12 cellular contexts compared by ENCODE assay signal in the genomic region with DNA sequence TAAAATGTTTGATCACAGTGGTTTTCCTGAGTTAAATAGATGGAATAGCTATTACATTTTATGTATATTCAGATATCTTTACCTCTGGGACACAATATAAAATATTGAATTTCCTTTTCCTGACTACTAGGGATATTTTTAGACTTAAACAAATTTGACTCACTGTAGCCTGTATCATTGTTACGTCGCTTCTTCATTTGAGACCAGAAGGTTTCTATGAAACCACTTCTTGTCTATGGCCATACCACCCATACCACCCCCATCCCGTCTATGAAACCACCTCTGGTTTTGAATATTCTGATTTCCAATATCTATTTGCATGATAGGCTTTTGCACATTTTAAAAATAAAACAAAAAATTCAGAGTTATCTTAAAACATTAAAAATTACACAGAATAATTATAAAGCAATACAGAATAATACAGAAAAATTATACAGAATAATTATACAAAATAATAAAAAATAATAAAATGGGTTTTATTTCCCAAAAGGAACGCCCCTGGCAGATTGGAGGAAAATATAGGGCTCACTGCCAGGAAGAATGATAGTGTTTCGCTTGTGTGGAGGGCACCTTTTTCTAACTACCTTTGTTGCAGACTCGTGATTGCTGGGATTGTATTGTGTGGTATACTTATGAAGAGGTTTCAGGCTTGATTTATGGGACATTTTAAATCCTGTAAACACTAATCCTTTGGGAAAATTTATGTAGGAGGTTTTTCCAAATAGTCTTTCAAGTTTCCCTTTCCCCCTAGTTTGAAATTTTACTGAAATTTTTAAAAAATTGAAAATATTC. TPM values are rescaled to one million over a fixed set of nuclear protein-coding genes. Genes with fewer than 3 reads are reported as not detected.
A peak's percentile ranks its signal among the peaks of the same experiment; 100 is the strongest.
DNase-seq lines count a peak whose midpoint lies in the region; ATAC-seq, FAIRE-seq and TF ChIP-seq lines count a peak whose summit lies in the region.
"Had no signal": no experiment of that assay in that cellular context is flagged by ENCODE, and none has a peak within 500 bp of the region (broad histone marks: within the 10 kb centered on the region; RNA-seq: fewer than 3 reads in every experiment).

No MANE protein-coding gene starts in this region.

- no peak overlapping the region for H3K9ac ChIP-seq in OCI-LY1 (ENCODE audit: low read length)

- POLR2A ChIA-PET in A549 (lab: Yijun Ruan, JAX), result no interaction called here

- TF ChIP-seq EP300 in A549 (IDR thresholded peaks at IDR 0.05) (no peak), gastroesophageal sphincter (IDR thresholded peaks at IDR 0.05) (no peak)

- H3K4me1 ChIP-seq in A549, result peaks cover 24% of the 10 kb centered on the region
- H3K4me1 ChIP-seq in OCI-LY1 (ENCODE audit: insufficient read depth, low read length, severe bottlenecking), result peaks cover 32% of the 10 kb centered on the region
- H3K4me1 ChIP-seq in gastroesophageal sphincter, result peaks cover 0 to 77% (median 13%) of the 10 kb centered on the region in 3 donors

- WGBS in A549 (ENCODE audit: missing lambda C conversion rate), result 75% methylated on average over 6 of the region's 6 CpGs
- WGBS in gastroesophageal sphincter (ENCODE audit: low coverage in 1 of 2), 2 donors, result 40 to 45% methylated on average over 5 to 6 of the region's 6 CpGs

- CTCF ChIA-PET in A549 (lab: Yijun Ruan, JAX), result no interaction called here

- no peaks in the 10 kb centered on the region for H4K20me1 ChIP-seq in OCI-LY1 (ENCODE audit: insufficient read depth, low read length)

- TF ChIP-seq CTCF in A549 (IDR thresholded peaks at IDR 0.05) (no peak), GM06990 (IDR thresholded peaks at IDR 0.05; ENCODE audit: insufficient read depth, low read length, poor library complexity, severe bottlenecking) (no peak), OCI-LY1 (IDR thresholded peaks at IDR 0.05; ENCODE audit: low read length) (no peak), gastroesophageal sphincter (IDR thresholded peaks at IDR 0.05) (no peak)

- H3K36me3 ChIP-seq in GM06990 (ENCODE audit: control insufficient read depth, insufficient read depth, low read length), result no peaks in the 10 kb centered on the region
- H3K36me3 ChIP-seq in OCI-LY1 (ENCODE audit: insufficient read depth, low read length), result peaks cover 8% of the 10 kb centered on the region; the same call in 1 of the 2 replicates
- H3K36me3 ChIP-seq in gastroesophageal sphincter, result no peaks in the 10 kb centered on the region

- H3K27ac ChIP-seq in A549, result no peak overlapping the region; a peak in 1 of 6 replicates
- H3K27ac ChIP-seq in OCI-LY1 (ENCODE audit: low read depth, low read length, poor library complexity, severe bottlenecking), result peak overlapping the region; percentile 51
- H3K27ac ChIP-seq in gastroesophageal sphincter, result peak overlapping the region in 3 of 4 donors; percentile 63 to 99 (median 99)

- no peaks in the 10 kb centered on the region for H3F3A ChIP-seq in OCI-LY1 (ENCODE audit: insufficient read depth, low read length)

- ATAC-seq in A549, result no peak
- no peak for ATAC-seq in gastroesophageal sphincter
- ATAC-seq: body of pancreas had no signal

- H3K4me2 ChIP-seq in A549 (peak overlapping the region; percentile 96), OCI-LY1 (ENCODE audit: low read length) (peak overlapping the region; percentile 78)

- TF ChIP-seq POLR2A in A549 (IDR thresholded peaks at IDR 0.05; ENCODE audit: low read length), result no peak
- TF ChIP-seq POLR2A in gastroesophageal sphincter (IDR thresholded peaks at IDR 0.05), result no peak

- DNase-seq in A549 (ENCODE audit: low read depth in 1 of 2, low spot score in 1 of 2) (no peak), GM06990 (ENCODE audit: extremely low read depth, insufficient read length) (no peak), KG1 (lab: John Stamatoyannopoulos, UW) (no peak), cerebellar nuclear complex (lab: John Stamatoyannopoulos, UW) (no peak), putamen (ENCODE audit: low spot score) (no peak), islet precursor cell (no peak)
- DNase-seq: body of pancreas, GDM1, NCI-H226 had no signal

- H3K9me3 ChIP-seq in A549, result no peaks in the 10 kb centered on the region
- H3K9me3 ChIP-seq in OCI-LY1 (ENCODE audit: low read length), result no peaks in the 10 kb centered on the region
- no peaks in the 10 kb centered on the region for H3K9me3 ChIP-seq in gastroesophageal sphincter
- H3K9me3 ChIP-seq: body of pancreas, neutrophil had no signal

- H3K79me2 ChIP-seq in OCI-LY1 (ENCODE audit: insufficient read depth, low read length), result peaks cover 89% of the 10 kb centered on the region

- TF ChIP-seq RAD21 in A549 (conservative IDR thresholded peaks at IDR 0.05 in 1 of 2, IDR thresholded peaks at IDR 0.05 in 1 of 2), result no peak

- H3K27me3 ChIP-seq in GM06990 (replicated peaks; ENCODE audit: control insufficient read depth, insufficient read depth, low read length) (no peaks in the 10 kb centered on the region), OCI-LY1 (ENCODE audit: insufficient read depth, low read length) (no peaks in the 10 kb centered on the region), gastroesophageal sphincter (no peaks in the 10 kb centered on the region)
- H3K27me3 ChIP-seq: body of pancreas, neutrophil had no signal

- no peak for FAIRE-seq in A549 (lab: Jason Lieb, UNC)

- H2AFZ ChIP-seq in OCI-LY1 (ENCODE audit: low read length), result no peak overlapping the region

- no peaks in the 10 kb centered on the region for H3K9me2 ChIP-seq in OCI-LY1 (ENCODE audit: low read depth, low read length)

- H3K4me3 ChIP-seq in A549 (no peak overlapping the region), GM06990 (replicated peaks; ENCODE audit: low read depth, low read length) (peak overlapping the region; percentile 8; the same call in 1 of the 2 replicates), OCI-LY1 (ENCODE audit: low read depth, low read length, poor library complexity, severe bottlenecking) (peak overlapping the region; percentile 90), gastroesophageal sphincter (no peak overlapping the region)
- H3K4me3 ChIP-seq: body of pancreas had no signal

TF ChIP-seq in A549, 52 proteins besides CTCF, POLR2A, EP300 and RAD21:
- TF ChIP-seq MYC (IDR thresholded peaks at IDR 0.05; ENCODE audit: borderline replicate concordance, low read length) (no peak), PHF8 (IDR thresholded peaks at IDR 0.05; ENCODE audit: borderline replicate concordance, low read depth) (no peak), CBX2 (IDR thresholded peaks at IDR 0.05; ENCODE audit: borderline replicate concordance, low read depth) (no peak), EHF (CRISPR knock-in tag; IDR thresholded peaks at IDR 0.05) (no peak), FOXS1 (CRISPR knock-in tag; IDR thresholded peaks at IDR 0.05) (no peak)

RNA-seq across cellular contexts. Expression of gene SPEN, which starts 4.7 kb away (rescaled TPM):
- 7.0 and 14.3 TPM in 2 replicates for polyA plus RNA-seq in A549 (2011; rRNA removed)
- polyA plus RNA-seq in A549 (2012; cell fraction: cytosol; rRNA removed), result 7.2 and 10.8 TPM in 2 replicates
- 41.3 and 43.5 TPM in 2 replicates for polyA plus RNA-seq in A549 (2012; cell fraction: nucleus; rRNA removed)
- 12.2 to 21.2 TPM (median 15.5 TPM) in 3 replicates for polyA plus RNA-seq in A549 (2017; fragmentation: RNase III; extraction: RNeasy Plus Mini Kit Qiagen cat#74134 plus additional on column Dnase treatment)
- 32.0 and 34.5 TPM in 2 replicates for polyA minus RNA-seq in A549 (2011; rRNA and poly(A)+ RNA removed)
- 10 to 100 TPM; 40.3 to 79.4 (median 50.7) TPM for total RNA-seq in gastroesophageal sphincter

RNA-seq across cellular contexts. Expression of gene UQCRHL, which starts 44.8 kb away (rescaled TPM):
- polyA plus RNA-seq in A549 (2011; rRNA removed) (2.0 and 4.1 TPM in 2 replicates), A549 (2017; fragmentation: RNase III; extraction: RNeasy Plus Mini Kit Qiagen cat#74134 plus additional on column Dnase treatment) (0.64 to 1.2 TPM (median 0.68 TPM) in 3 replicates)
- polyA plus RNA-seq in A549 (2012; cell fraction: cytosol; rRNA removed), result 1.6 and 2.1 TPM in 2 replicates
- 0.46 and 0.81 TPM in 2 replicates for polyA plus RNA-seq in A549 (2012; cell fraction: nucleus; rRNA removed)
- polyA minus RNA-seq in A549 (2011; rRNA and poly(A)+ RNA removed), result 0.37 and 0.54 TPM in 2 replicates
- 1 to 10 TPM in 2 of 4 donors, under 1 TPM in 2; 0.40 to 1.4 (median 0.85) TPM for total RNA-seq in gastroesophageal sphincter

Comparison
In these comparisons a context has a peak if more than half of its experiments do, and no peak if none do; other contexts are left out.
1. H3K27ac ChIP-seq: peak in OCI-LY1 (single experiment) and gastroesophageal sphincter (3 of 4); none in A549 (0 of 2).
2. H3K4me3 ChIP-seq: peak in GM06990 (single experiment) and OCI-LY1 (single experiment); none in A549 (single experiment) and gastroesophageal sphincter (0 of 2).